ENCODE assay signal across 14 cellular contexts in the genomic region with DNA sequence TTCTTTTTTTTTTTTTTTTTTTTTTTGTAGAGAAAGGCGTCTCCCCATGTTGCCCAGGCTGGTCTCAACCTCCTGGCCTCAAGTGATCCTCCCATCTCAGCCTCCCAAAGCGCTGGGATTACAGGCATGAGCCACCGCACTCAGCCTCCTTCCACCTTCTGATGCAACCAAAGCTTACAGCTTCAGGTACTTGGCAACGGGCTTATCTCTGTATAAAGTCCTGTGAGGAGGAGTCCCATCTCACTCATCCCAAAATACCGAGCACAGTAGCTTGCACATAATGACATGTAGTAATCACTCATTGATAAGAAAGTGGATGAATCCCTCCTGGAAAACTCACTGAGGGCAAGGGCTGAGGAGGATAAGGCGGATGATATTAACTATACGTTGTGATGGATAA.
"Had no signal": no experiment of that assay in that cellular context is flagged by ENCODE, and none has a peak within 500 bp of the region (broad histone marks: within the 10 kb centered on the region; RNA-seq: fewer than 3 reads in every experiment).

No MANE protein-coding gene starts in this region.

- H3K9me3 ChIP-seq: ascending aorta, gastroesophageal sphincter, heart right ventricle, lower lobe of right lung, suprapubic skin had no signal

- H3K27me3 ChIP-seq: ascending aorta, dorsolateral prefrontal cortex, gastroesophageal sphincter, heart right ventricle, suprapubic skin had no signal

- H3K27ac ChIP-seq: ascending aorta, dorsolateral prefrontal cortex, heart right ventricle, lower lobe of right lung, suprapubic skin had no signal

- DNase-seq: activated CD4-positive, alpha-beta T cell treated with anti-CD3 and anti-CD28 coated beads, Interleukin-2, amount 10 ng/mL, durations not matched to agents 7 days and 5 days; activated CD4-positive, CD25-positive, alpha-beta regulatory T cell; dorsolateral prefrontal cortex; erythroblast; heart right ventricle; lower lobe of right lung; midbrain; retina; stimulated activated CD4-positive, alpha-beta T cell treated with anti-CD3 and anti-CD28 coated beads, Interleukin-2, amount 100 ng/mL, for 48 hours; stimulated activated naive CD4-positive, alpha-beta T cell treated with Interleukin-2 at 50 U/mL for 16 hours; trophoblast cell had no signal

- H3K27me3 Mint-ChIP-seq: activated CD4-positive, alpha-beta T cell treated with anti-CD3 and anti-CD28 coated beads, Interleukin-2, amount 10 ng/mL, durations not matched to agents 7 days and 5 days had no signal

- H3K27ac Mint-ChIP-seq: activated CD4-positive, alpha-beta T cell treated with anti-CD3 and anti-CD28 coated beads, Interleukin-2, amount 10 ng/mL, durations not matched to agents 7 days and 5 days had no signal

- ATAC-seq: gastroesophageal sphincter, heart right ventricle, lower lobe of right lung had no signal

- H3K4me3 Mint-ChIP-seq: activated CD4-positive, alpha-beta T cell treated with anti-CD3 and anti-CD28 coated beads, Interleukin-2, amount 10 ng/mL, durations not matched to agents 7 days and 5 days had no signal

- H3K4me3 ChIP-seq: ascending aorta, dorsolateral prefrontal cortex, gastroesophageal sphincter, heart right ventricle, lower lobe of right lung, suprapubic skin had no signal

- H3K9me3 Mint-ChIP-seq: activated CD4-positive, alpha-beta T cell treated with anti-CD3 and anti-CD28 coated beads, Interleukin-2, amount 10 ng/mL, durations not matched to agents 7 days and 5 days had no signal
